In genomic region chr16:47612711-47613110, GRCh38 we compare ENCODE assay signal across 1 cellular context.
TF ChIP-seq lines count a peak whose summit lies in the region.

No MANE protein-coding gene starts in this region.

TF ChIP-seq in HepG2, 621 proteins besides CTCF, POLR2A, EP300 and RAD21:
- TF ChIP-seq PCBP1 (IDR thresholded peaks at IDR 0.05; ENCODE audit: borderline replicate concordance, low read depth, low read length) (no peak), ZNF20 (CRISPR knock-in tag; IDR thresholded peaks at IDR 0.05) (no peak), LRRFIP1 (CRISPR knock-in tag; conservative IDR thresholded peaks at IDR 0.05) (no peak), PHF8 (CRISPR knock-in tag; IDR thresholded peaks at IDR 0.05) (no peak), ZFP37 (CRISPR knock-in tag; IDR thresholded peaks at IDR 0.05; ENCODE audit: borderline replicate concordance) (no peak)
